In genomic region chr3:158532099-158532734, GRCh38 we compare ENCODE assay signal across 8 cellular contexts. TPM values are rescaled to one million over a fixed set of nuclear protein-coding genes. Genes with fewer than 3 reads are reported as not detected.
DNase-seq lines count a peak whose midpoint lies in the region; ATAC-seq and TF ChIP-seq lines count a peak whose summit lies in the region.

No MANE protein-coding gene starts in this region.

- H2BK15ac ChIP-seq in mesenchymal stem cell (ENCODE audit: low read depth, poor library complexity, severe bottlenecking): no peak overlapping the region

- H3K79me1 ChIP-seq in mesenchymal stem cell (replicated peaks; ENCODE audit: low read length, poor library complexity, severe bottlenecking): no peaks in the 10 kb centered on the region

- H3K18ac ChIP-seq in mesenchymal stem cell (ENCODE audit: low read depth in 1 of 2, low read length in 2 of 2): no peak overlapping the region

- peak; percentile 58 for ATAC-seq in HG02759 (IDR thresholded peaks at IDR 0.05; ENCODE audit: unreplicated experiment)

- DNase-seq in DMS 273 (lab: John Stamatoyannopoulos, UW; ENCODE audit: unreplicated experiment) (peak; percentile 80), DMS 273 treated with DMSO at 0.1 percent for 48 hours (lab: John Stamatoyannopoulos, UW) (no peak), NCI-H2171 treated with DMSO at 0.1 percent for 48 hours (lab: John Stamatoyannopoulos, UW) (peak; percentile 71), brain microvascular endothelial cell (peak; percentile 40), mesenchymal stem cell (peak; percentile 69), NCI-H187 (lab: John Stamatoyannopoulos, UW) (no peak), suprapubic skin (ENCODE audit: low spot score in 2 of 2) (no peak)

- H4K91ac ChIP-seq in mesenchymal stem cell (ENCODE audit: low read length): no peak overlapping the region

- no peak overlapping the region for H2BK120ac ChIP-seq in mesenchymal stem cell (ENCODE audit: low read depth, low read length)

- H3K23ac ChIP-seq in mesenchymal stem cell (ENCODE audit: low read length in 2 of 2): no peak overlapping the region

- TF ChIP-seq CTCF in brain microvascular endothelial cell (IDR thresholded peaks at IDR 0.05; ENCODE audit: low read depth, low read length, missing control alignments) (peak; percentile 58), suprapubic skin (IDR thresholded peaks at IDR 0.05) (peak in 1 of 2 donors; percentile 39)

- H3K9me3 ChIP-seq in mesenchymal stem cell (ENCODE audit: control insufficient read depth, low read length): no peaks in the 10 kb centered on the region
- H3K9me3 ChIP-seq in suprapubic skin: no peaks in the 10 kb centered on the region

- no peak overlapping the region for H2BK12ac ChIP-seq in mesenchymal stem cell (ENCODE audit: low read length in 2 of 2)

- H3K4ac ChIP-seq in mesenchymal stem cell (ENCODE audit: low read depth in 1 of 2, low read length in 2 of 2): no peak overlapping the region

- no peak overlapping the region for H2AFZ ChIP-seq in mesenchymal stem cell (ENCODE audit: low read depth, low read length)

- H4K8ac ChIP-seq in mesenchymal stem cell (ENCODE audit: low read length): no peak overlapping the region

- H3K4me3 ChIP-seq in brain microvascular endothelial cell (ENCODE audit: low read depth, low read length) (no peak overlapping the region), mesenchymal stem cell (ENCODE audit: insufficient read depth in 1 of 2, low read depth in 1 of 2, low read length in 2 of 2) (no peak overlapping the region), suprapubic skin (no peak overlapping the region)

- no peak overlapping the region for H2AK5ac ChIP-seq in mesenchymal stem cell (ENCODE audit: low read length, severe bottlenecking)

- H3K14ac ChIP-seq in mesenchymal stem cell (ENCODE audit: low read length in 2 of 2): no peak overlapping the region

- H3K27me3 ChIP-seq in brain microvascular endothelial cell (replicated peaks): no peaks in the 10 kb centered on the region
- H3K27me3 ChIP-seq in mesenchymal stem cell (ENCODE audit: control insufficient read depth in 1 of 2, insufficient read depth in 1 of 2, low read length in 2 of 2): no peaks in the 10 kb centered on the region
- H3K27me3 ChIP-seq in suprapubic skin: no peaks in the 10 kb centered on the region

- no peak overlapping the region for H2BK5ac ChIP-seq in mesenchymal stem cell (ENCODE audit: low read depth, low read length, poor library complexity, severe bottlenecking)

- no peak overlapping the region for H3K4me2 ChIP-seq in mesenchymal stem cell (ENCODE audit: low read length, poor library complexity, severe bottlenecking)

- H3K27ac ChIP-seq in brain microvascular endothelial cell: no peak overlapping the region
- no peak overlapping the region for H3K27ac ChIP-seq in mesenchymal stem cell (ENCODE audit: low read length, poor library complexity, severe bottlenecking)
- H3K27ac ChIP-seq in suprapubic skin: no peak overlapping the region

- H3K9ac ChIP-seq in mesenchymal stem cell (ENCODE audit: low read length): no peak overlapping the region

- no peaks in the 10 kb centered on the region for H3K4me1 ChIP-seq in mesenchymal stem cell (ENCODE audit: control insufficient read depth, insufficient read depth, low read depth, low read length)
- H3K4me1 ChIP-seq in suprapubic skin: no peaks in the 10 kb centered on the region

- TF ChIP-seq EP300 in suprapubic skin (IDR thresholded peaks at IDR 0.05): no peak

- no peak for TF ChIP-seq POLR2A in suprapubic skin (IDR thresholded peaks at IDR 0.05)

- in situ Hi-C loops in brain microvascular endothelial cell (cut with HindIII; ENCODE audit: low pct_ligation_motif_present, low sequenced_read_pairs): no loop called here

- H3K36me3 ChIP-seq in brain microvascular endothelial cell (replicated peaks): no peaks in the 10 kb centered on the region
- no peaks in the 10 kb centered on the region for H3K36me3 ChIP-seq in mesenchymal stem cell (ENCODE audit: control insufficient read depth in 1 of 2, insufficient read depth in 2 of 2, low read depth in 1 of 2, low read length in 2 of 2)
- H3K36me3 ChIP-seq in suprapubic skin: no peaks in the 10 kb centered on the region

RNA-seq across cellular contexts. Expression of gene MLF1, which starts 38.8 kb away (rescaled TPM):
- 6.6 TPM for polyA plus RNA-seq in mesenchymal stem cell (2013, experiment 1 of 2)
- polyA plus RNA-seq in mesenchymal stem cell (2013, experiment 2 of 2): 6.7 TPM
- total RNA-seq in suprapubic skin: 10 to 100 TPM in 1 of 4 donors, 1 to 10 TPM in 3; 2.3 to 12.9 (median 5.7) TPM

Comparison
In these comparisons a context has a peak if more than half of its experiments do, and no peak if none do; other contexts are left out.
1. DNase-seq: peak in DMS 273 (single experiment), NCI-H2171 treated with DMSO at 0.1 percent for 48 hours (single experiment), brain microvascular endothelial cell (single experiment) and mesenchymal stem cell (single experiment); none in DMS 273 treated with DMSO at 0.1 percent for 48 hours (single experiment), NCI-H187 (0 of 2) and suprapubic skin (0 of 2).